ENCODE assay signal across 11 cellular contexts in the genomic region with DNA sequence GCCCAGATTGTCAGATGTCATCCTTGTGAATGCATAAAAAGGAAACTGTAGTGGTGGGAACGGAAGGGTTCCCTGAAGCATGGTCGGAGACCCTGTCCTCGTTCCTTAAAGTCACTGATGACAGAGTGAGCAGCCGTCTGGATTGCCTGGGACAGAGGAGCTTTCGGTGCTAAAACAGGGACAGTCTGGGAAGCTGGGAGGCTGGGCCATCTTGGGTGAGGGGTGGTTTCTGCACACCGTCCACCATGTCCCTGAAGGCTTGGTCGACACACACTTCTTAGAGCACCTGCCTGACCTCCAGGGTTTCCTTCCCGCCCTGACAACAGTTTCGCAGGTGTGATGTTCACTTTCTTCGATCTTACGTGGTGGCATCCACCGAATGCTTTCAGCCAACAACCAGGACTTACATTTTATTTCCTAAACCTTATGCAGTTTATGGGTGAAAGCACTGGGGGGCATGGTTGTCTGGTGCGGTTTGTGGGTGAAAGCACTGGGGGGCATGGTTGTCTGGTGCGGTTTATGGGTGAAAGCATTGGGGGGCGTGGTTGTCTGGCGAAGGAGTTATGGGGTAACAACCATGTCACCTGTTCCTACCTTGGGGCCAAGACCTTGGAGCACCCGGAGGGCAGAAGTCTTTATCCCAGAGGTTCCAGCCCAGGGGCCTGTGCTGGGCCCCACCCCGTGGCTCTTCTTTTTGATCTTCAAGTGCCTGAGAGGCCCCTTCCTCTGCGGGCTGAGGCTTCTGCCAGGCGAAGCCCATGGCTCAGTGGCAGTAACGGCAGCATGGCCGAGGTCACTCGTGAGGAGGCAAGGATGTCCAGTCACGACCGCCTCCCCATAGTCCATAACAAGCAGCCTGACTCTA.
DNase-seq lines count a peak whose midpoint lies in the region; ATAC-seq and TF ChIP-seq lines count a peak whose summit lies in the region.
"Had no signal": no experiment of that assay in that cellular context is flagged by ENCODE, and none has a peak within 500 bp of the region (broad histone marks: within the 10 kb centered on the region; RNA-seq: fewer than 3 reads in every experiment).

No MANE protein-coding gene starts in this region.

- no peaks in the 10 kb centered on the region for H3K27me3 ChIP-seq in colonic mucosa
- H3K27me3 ChIP-seq in sigmoid colon = no peaks in the 10 kb centered on the region
- peaks cover 3% of the 10 kb centered on the region for H3K27me3 ChIP-seq in foreskin keratinocyte
- H3K27me3 ChIP-seq in BE2C = no peaks in the 10 kb centered on the region
- H3K27me3 ChIP-seq: BLaER1 had no signal

- no peak overlapping the region for H3K9ac ChIP-seq in colonic mucosa (ENCODE audit: low read depth in 2 of 2, low read length in 2 of 2)
- H3K9ac ChIP-seq: BLaER1 had no signal

- TF ChIP-seq CTCF in colonic mucosa (IDR thresholded peaks at IDR 0.05) (no peak), sigmoid colon (IDR thresholded peaks at IDR 0.05) (no peak), foreskin keratinocyte (conservative IDR thresholded peaks at IDR 0.05) (no peak), BE2C (IDR thresholded peaks at IDR 0.05; ENCODE audit: low read depth, low read length) (no peak)

- intact Hi-C loops in colonic mucosa (cut with DNase I) = no loop called here
- intact Hi-C loops in sigmoid colon (cut with DNase I) = loop anchor here (5.0 kb wide), 1 partner anchor 477 kb away; no protein-coding TSS in a partner anchor

- H3K4me1 ChIP-seq in colonic mucosa (no peaks in the 10 kb centered on the region), sigmoid colon (peaks cover 2 to 80% (median 63%) of the 10 kb centered on the region in 4 donors), foreskin keratinocyte (no peaks in the 10 kb centered on the region), BE2C (peaks cover 14% of the 10 kb centered on the region)
- H3K4me1 ChIP-seq: BLaER1 had no signal

- no peak for TF ChIP-seq POLR2A in sigmoid colon (IDR thresholded peaks at IDR 0.05)

- TF ChIP-seq EP300 in sigmoid colon (IDR thresholded peaks at IDR 0.05) = no peak

- H3K4me3 ChIP-seq in colonic mucosa = no peak overlapping the region
- no peak overlapping the region for H3K4me3 ChIP-seq in sigmoid colon
- no peak overlapping the region for H3K4me3 ChIP-seq in BE2C (ENCODE audit: low read depth, low read length)
- H3K4me3 ChIP-seq: BLaER1 had no signal

- peak; percentile 13 for DNase-seq in activated CD8-positive, alpha-beta memory T cell treated with anti-CD3 and anti-CD28 coated beads for 24 hours
- no peak for DNase-seq in activated CD8-positive, alpha-beta memory T cell treated with anti-CD3 and anti-CD28 coated beads, Interleukin-2, amount 50 U/mL, for 4 hours
- peak; percentile 15 for DNase-seq in colonic mucosa
- peak; percentile 29 for DNase-seq in islet precursor cell
- peak; percentile 29 for DNase-seq in sigmoid colon
- DNase-seq in stimulated activated naive CD4-positive, alpha-beta T cell (lab: John Stamatoyannopoulos, UW) = no peak
- no peak for DNase-seq in foreskin keratinocyte
- DNase-seq in BE2C = no peak
- DNase-seq: DMS53 had no signal

- H3K36me3 ChIP-seq in colonic mucosa (no peaks in the 10 kb centered on the region), sigmoid colon (no peaks in the 10 kb centered on the region), BE2C (no peaks in the 10 kb centered on the region)
- H3K36me3 ChIP-seq: BLaER1 had no signal

- H3K27ac ChIP-seq in colonic mucosa (no peak overlapping the region), sigmoid colon (peak overlapping the region in 3 of 4 donors; percentile 79 to 86 (median 82)), foreskin keratinocyte (no peak overlapping the region)
- H3K27ac ChIP-seq: 22Rv1, BLaER1 had no signal

- 95 to 96% methylated on average over 25 of the region's 25 CpGs for WGBS in sigmoid colon, 2 donors

- H3K9me3 ChIP-seq in colonic mucosa (no peaks in the 10 kb centered on the region), sigmoid colon (no peaks in the 10 kb centered on the region), BE2C (no peaks in the 10 kb centered on the region)
- H3K9me3 ChIP-seq: BLaER1 had no signal

- no peak for ATAC-seq in foreskin keratinocyte

Comparison
In these comparisons a context has a peak if more than half of its experiments do, and no peak if none do; other contexts are left out.
1. DNase-seq: peak in activated CD8-positive, alpha-beta memory T cell treated with anti-CD3 and anti-CD28 coated beads for 24 hours (single experiment), colonic mucosa (single experiment), islet precursor cell (single experiment) and sigmoid colon (single experiment); none in activated CD8-positive, alpha-beta memory T cell treated with anti-CD3 and anti-CD28 coated beads, Interleukin-2, amount 50 U/mL, for 4 hours (single experiment), stimulated activated naive CD4-positive, alpha-beta T cell (0 of 6), foreskin keratinocyte (0 of 2) and BE2C (single experiment).
2. H3K27ac ChIP-seq: peak in sigmoid colon (3 of 4); none in colonic mucosa (single experiment) and foreskin keratinocyte (single experiment).